In the genomic region with DNA sequence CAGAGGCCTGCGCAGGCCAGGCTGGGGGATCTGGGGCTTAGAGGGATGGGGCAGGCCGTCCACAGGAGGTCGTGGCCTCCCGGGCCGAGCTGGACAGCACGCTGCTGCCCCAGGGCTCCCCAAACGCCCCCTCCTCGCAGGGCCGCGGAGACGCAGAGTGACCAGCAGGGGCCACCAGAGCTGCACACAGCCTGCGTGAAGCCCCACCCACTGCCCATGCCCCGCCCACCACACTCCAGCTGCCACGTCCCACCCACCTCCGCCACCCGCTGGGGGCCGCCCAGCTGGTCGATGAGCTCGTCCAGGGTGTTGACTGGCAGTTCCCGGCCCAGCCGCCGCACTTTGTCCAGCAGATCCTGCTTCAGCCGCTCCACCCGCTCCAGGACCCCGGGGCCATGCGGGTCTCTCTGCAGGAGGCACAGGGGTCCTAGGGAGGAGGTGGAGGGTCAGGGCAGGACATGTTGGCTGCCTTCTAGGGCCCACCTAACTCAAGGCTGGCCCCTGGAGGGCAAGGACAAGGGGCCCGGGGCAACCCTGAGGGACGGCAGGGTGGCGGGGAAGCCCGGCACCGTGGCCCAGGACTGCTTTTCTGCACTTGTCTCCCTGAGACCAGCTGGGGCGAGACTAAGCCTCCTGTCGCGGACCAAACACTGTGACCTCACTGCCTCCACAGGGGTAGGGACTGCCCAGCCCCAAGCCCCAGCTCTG, we compare ENCODE assay signal across 8 cellular contexts. TPM values are rescaled to one million over a fixed set of nuclear protein-coding genes. Genes with fewer than 3 reads are reported as not detected.
DNase-seq lines count a peak whose midpoint lies in the region; ATAC-seq lines count a peak whose summit lies in the region.

No MANE protein-coding gene starts in this region.

- no peaks in the 10 kb centered on the region for H3K27me3 ChIP-seq in mesenchymal stem cell (ENCODE audit: control insufficient read depth in 1 of 2, insufficient read depth in 1 of 2, low read length in 2 of 2)

- peak overlapping the region; percentile 22 for H4K8ac ChIP-seq in mesenchymal stem cell (ENCODE audit: low read length)

- peak overlapping the region; percentile 57 for H3K4me2 ChIP-seq in mesenchymal stem cell (ENCODE audit: low read length, poor library complexity, severe bottlenecking)

- DNase-seq in COR-L47 (lab: John Stamatoyannopoulos, UW) (peak; percentile 53), NCI-H774 (lab: John Stamatoyannopoulos, UW) (peak; percentile 8), mesenchymal stem cell (peak; percentile 94), cerebellar nuclear complex (lab: John Stamatoyannopoulos, UW) (no peak)
- peak; percentile 94 for DNase-seq in activated CD8-positive, alpha-beta memory T cell treated with anti-CD3 and anti-CD28 coated beads for 24 hours
- DNase-seq in effector CD4-positive, alpha-beta T cell = peak; percentile 73
- DNase-seq in stimulated activated CD4-positive, alpha-beta T cell treated with anti-CD3 and anti-CD28 coated beads, TNF-alpha, amount 100 ng/mL, for 4 hours (ENCODE audit: low read depth in 3 of 3) = peak; percentile 63 to 70 (median 69)

- H3K36me3 ChIP-seq in mesenchymal stem cell (ENCODE audit: control insufficient read depth in 1 of 2, insufficient read depth in 2 of 2, low read depth in 1 of 2, low read length in 2 of 2) = peaks cover 74 to 92% of the 10 kb centered on the region in 2 experiments

- peaks cover 13% of the 10 kb centered on the region for H3K79me1 ChIP-seq in mesenchymal stem cell (replicated peaks; ENCODE audit: low read length, poor library complexity, severe bottlenecking)

- no peaks in the 10 kb centered on the region for H3K9me3 ChIP-seq in mesenchymal stem cell (ENCODE audit: control insufficient read depth, low read length)

- peak overlapping the region in 1 of 2 experiments; percentile 76 for H3K14ac ChIP-seq in mesenchymal stem cell (ENCODE audit: low read length in 2 of 2)

- peak overlapping the region in 1 of 2 experiments; percentile 54 for H3K4ac ChIP-seq in mesenchymal stem cell (ENCODE audit: low read depth in 1 of 2, low read length in 2 of 2)

- H4K91ac ChIP-seq in mesenchymal stem cell (ENCODE audit: low read length) = peak overlapping the region; percentile 79

- no peak overlapping the region for H3K4me3 ChIP-seq in mesenchymal stem cell (ENCODE audit: insufficient read depth in 1 of 2, low read depth in 1 of 2, low read length in 2 of 2)

- peak overlapping the region; percentile 20 for H2BK5ac ChIP-seq in mesenchymal stem cell (ENCODE audit: low read depth, low read length, poor library complexity, severe bottlenecking)

- H2BK120ac ChIP-seq in mesenchymal stem cell (ENCODE audit: low read depth, low read length) = no peak overlapping the region

- H3K4me1 ChIP-seq in mesenchymal stem cell (ENCODE audit: control insufficient read depth, insufficient read depth, low read depth, low read length) = peaks cover 23% of the 10 kb centered on the region

- H3K9ac ChIP-seq in mesenchymal stem cell (ENCODE audit: low read length) = peak overlapping the region; percentile 64

- H3K27ac ChIP-seq in mesenchymal stem cell (ENCODE audit: low read length, poor library complexity, severe bottlenecking) = peak overlapping the region; percentile 84

- peak; percentile 58 for ATAC-seq in HG02759 (IDR thresholded peaks at IDR 0.05; ENCODE audit: unreplicated experiment)

- H2BK15ac ChIP-seq in mesenchymal stem cell (ENCODE audit: low read depth, poor library complexity, severe bottlenecking) = no peak overlapping the region

- H2AFZ ChIP-seq in mesenchymal stem cell (ENCODE audit: low read depth, low read length) = no peak overlapping the region

- peak overlapping the region; percentile 96 for H2AK5ac ChIP-seq in mesenchymal stem cell (ENCODE audit: low read length, severe bottlenecking)

- H3K23ac ChIP-seq in mesenchymal stem cell (ENCODE audit: low read length in 2 of 2) = no peak overlapping the region

- WGBS in mesenchymal stem cell = 24% methylated on average over 33 of the region's 34 CpGs

- peak overlapping the region in 1 of 2 experiments; percentile 61 for H2BK12ac ChIP-seq in mesenchymal stem cell (ENCODE audit: low read length in 2 of 2)

- H3K18ac ChIP-seq in mesenchymal stem cell (ENCODE audit: low read depth in 1 of 2, low read length in 2 of 2) = peak overlapping the region; percentile 81

RNA-seq across cellular contexts. Expression of a gene that starts 9.6 kb away (rescaled TPM):
- 676 TPM for polyA plus RNA-seq in mesenchymal stem cell (2013, experiment 1 of 2)
- polyA plus RNA-seq in mesenchymal stem cell (2013, experiment 2 of 2) = 686 TPM

RNA-seq across cellular contexts. Expression of a gene that starts 18.3 kb away (rescaled TPM):
- polyA plus RNA-seq in mesenchymal stem cell (2013, experiment 1 of 2) = 152 TPM
- 153 TPM for polyA plus RNA-seq in mesenchymal stem cell (2013, experiment 2 of 2)

RNA-seq across cellular contexts. Expression of a gene that starts 46.5 kb away (rescaled TPM):
- 0.17 TPM for polyA plus RNA-seq in mesenchymal stem cell (2013, experiment 1 of 2)
- polyA plus RNA-seq in mesenchymal stem cell (2013, experiment 2 of 2) = 0.15 TPM

Comparison
In these comparisons a context has a peak if more than half of its experiments do, and no peak if none do; other contexts are left out.
1. DNase-seq: peak in COR-L47 (single experiment), NCI-H774 (single experiment), activated CD8-positive, alpha-beta memory T cell treated with anti-CD3 and anti-CD28 coated beads for 24 hours (single experiment), effector CD4-positive, alpha-beta T cell (single experiment), mesenchymal stem cell (single experiment) and stimulated activated CD4-positive, alpha-beta T cell treated with anti-CD3 and anti-CD28 coated beads, TNF-alpha, amount 100 ng/mL, for 4 hours (3 of 3); none in cerebellar nuclear complex (0 of 2).